In the genomic region with DNA sequence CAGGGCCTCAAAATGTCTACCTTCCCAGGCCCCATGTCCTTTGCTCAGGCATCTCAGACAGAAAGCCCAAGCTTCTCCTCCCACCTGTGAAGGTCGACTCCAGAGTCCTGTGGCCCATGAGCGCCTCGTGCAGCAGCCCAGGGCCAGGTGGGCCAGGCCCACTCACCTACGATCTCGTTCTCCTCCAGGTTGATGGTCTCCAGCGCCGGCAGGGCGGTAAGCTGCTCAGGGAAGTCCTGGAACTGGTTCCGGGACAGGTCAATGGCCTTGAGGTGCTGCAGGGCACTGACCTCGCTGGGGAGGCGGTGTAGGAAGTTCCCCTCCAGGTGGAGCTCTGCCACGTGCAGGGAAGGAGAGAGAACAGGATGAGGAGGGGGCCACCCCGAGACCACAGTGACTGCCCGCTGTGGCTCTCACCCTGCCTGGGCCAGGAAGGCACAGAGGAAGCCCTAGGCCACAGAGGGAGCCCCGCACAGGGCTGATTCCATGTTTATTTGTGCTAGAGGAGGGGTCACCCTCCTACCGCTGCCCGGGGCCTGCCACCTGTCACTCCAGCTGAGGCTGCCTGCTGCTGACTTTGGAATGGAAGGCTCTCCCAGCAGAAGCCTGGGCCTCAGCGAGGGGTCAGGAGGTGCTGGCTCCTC, we compare ENCODE assay signal across 1 cellular context.
TF ChIP-seq lines count a peak whose summit lies in the region.

No MANE protein-coding gene starts in this region.

TF ChIP-seq in HepG2, 621 proteins besides CTCF, POLR2A, EP300 and RAD21 (continued from another document and continues in another):
- TF ChIP-seq, protein P1, sequence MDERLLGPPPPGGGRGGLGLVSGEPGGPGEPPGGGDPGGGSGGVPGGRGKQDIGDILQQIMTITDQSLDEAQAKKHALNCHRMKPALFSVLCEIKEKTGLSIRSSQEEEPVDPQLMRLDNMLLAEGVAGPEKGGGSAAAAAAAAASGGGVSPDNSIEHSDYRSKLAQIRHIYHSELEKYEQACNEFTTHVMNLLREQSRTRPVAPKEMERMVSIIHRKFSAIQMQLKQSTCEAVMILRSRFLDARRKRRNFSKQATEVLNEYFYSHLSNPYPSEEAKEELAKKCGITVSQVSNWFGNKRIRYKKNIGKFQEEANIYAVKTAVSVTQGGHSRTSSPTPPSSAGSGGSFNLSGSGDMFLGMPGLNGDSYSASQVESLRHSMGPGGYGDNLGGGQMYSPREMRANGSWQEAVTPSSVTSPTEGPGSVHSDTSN (CRISPR knock-in tag; IDR thresholded peaks at IDR 0.05) = no peak; the same call in 1 of the 2 replicates
- TF ChIP-seq ZNF552 (CRISPR knock-in tag; IDR thresholded peaks at IDR 0.05; ENCODE audit: borderline replicate concordance) (0 out of 2 replicates have a peak, but pooled peaks have one; percentile 43), HES4 (CRISPR knock-in tag; IDR thresholded peaks at IDR 0.05; ENCODE audit: borderline replicate concordance) (no peak; the same call in 1 of the 2 replicates), SRY (CRISPR knock-in tag; IDR thresholded peaks at IDR 0.05) (peak; percentile 59; the same call in 1 of the 2 replicates), ZNF431 (CRISPR knock-in tag; IDR thresholded peaks at IDR 0.05; ENCODE audit: borderline replicate concordance, low read depth) (no peak; the same call in 1 of the 2 replicates), CREB1 (IDR thresholded peaks at IDR 0.05) (no peak), CREB1 (CRISPR knock-in tag; IDR thresholded peaks at IDR 0.05) (no peak), GATA4 (IDR thresholded peaks at IDR 0.05; ENCODE audit: borderline replicate concordance, low read depth) (no peak), TAF15 (IDR thresholded peaks at IDR 0.05; ENCODE audit: low read depth, low read length, poor library complexity, severe bottlenecking) (no peak), ZNF562 (CRISPR knock-in tag; IDR thresholded peaks at IDR 0.05; ENCODE audit: borderline replicate concordance) (no peak), ZNF768 (CRISPR knock-in tag; IDR thresholded peaks at IDR 0.05) (peak; percentile 23; the same call in 1 of the 2 replicates), RAD51 (IDR thresholded peaks at IDR 0.05; ENCODE audit: borderline replicate concordance) (no peak), FIP1L1 (IDR thresholded peaks at IDR 0.05; ENCODE audit: borderline replicate concordance, insufficient read depth, low read depth, low read length) (no peak), XBP1 (CRISPR knock-in tag; IDR thresholded peaks at IDR 0.05) (no peak), SMAD3 (CRISPR knock-in tag; IDR thresholded peaks at IDR 0.05) (no peak), MAFF (IDR thresholded peaks at IDR 0.05; ENCODE audit: low read depth, low read length) (no peak), NBN (conservative IDR thresholded peaks at IDR 0.05) (no peak), HOXA3 (CRISPR knock-in tag; IDR thresholded peaks at IDR 0.05) (peak; percentile 81; the same call in 1 of the 2 replicates), ARID2 (CRISPR knock-in tag; IDR thresholded peaks at IDR 0.05; ENCODE audit: borderline replicate concordance) (no peak), CEBPG (CRISPR knock-in tag; IDR thresholded peaks at IDR 0.05) (no peak; the same call in 1 of the 2 replicates), ZNF530 (CRISPR knock-in tag; IDR thresholded peaks at IDR 0.05; ENCODE audit: low read depth) (no peak), MAFK (conservative IDR thresholded peaks at IDR 0.05 in 1 of 2, IDR thresholded peaks at IDR 0.05 in 1 of 2; ENCODE audit: low read length in 2 of 2) (no peak), BRD4 (CRISPR knock-in tag; IDR thresholded peaks at IDR 0.05) (no peak; the same call in 1 of the 2 replicates), ZNF598 (CRISPR knock-in tag; IDR thresholded peaks at IDR 0.05; ENCODE audit: borderline replicate concordance) (peak; percentile 84), ZNF326 (CRISPR knock-in tag; IDR thresholded peaks at IDR 0.05; ENCODE audit: borderline replicate concordance) (no peak), IRX3 (CRISPR knock-in tag; IDR thresholded peaks at IDR 0.05; ENCODE audit: borderline replicate concordance, low read depth) (no peak), ZNF572 (CRISPR knock-in tag; IDR thresholded peaks at IDR 0.05) (no peak; the same call in 1 of the 2 replicates), BORCS8-MEF2B (CRISPR knock-in tag; IDR thresholded peaks at IDR 0.05) (peak; percentile 75), ISX (CRISPR knock-in tag; conservative IDR thresholded peaks at IDR 0.05) (no peak), KDM6A (CRISPR knock-in tag; IDR thresholded peaks at IDR 0.05; ENCODE audit: low read depth) (0 out of 2 replicates have a peak, but pooled peaks have one; percentile 23), ZNF121 (CRISPR knock-in tag; IDR thresholded peaks at IDR 0.05) (peak; percentile 60; the same call in 1 of the 2 replicates), PHF20 (CRISPR knock-in tag; IDR thresholded peaks at IDR 0.05) (peak; percentile 90)
- TF ChIP-seq, protein P2, sequence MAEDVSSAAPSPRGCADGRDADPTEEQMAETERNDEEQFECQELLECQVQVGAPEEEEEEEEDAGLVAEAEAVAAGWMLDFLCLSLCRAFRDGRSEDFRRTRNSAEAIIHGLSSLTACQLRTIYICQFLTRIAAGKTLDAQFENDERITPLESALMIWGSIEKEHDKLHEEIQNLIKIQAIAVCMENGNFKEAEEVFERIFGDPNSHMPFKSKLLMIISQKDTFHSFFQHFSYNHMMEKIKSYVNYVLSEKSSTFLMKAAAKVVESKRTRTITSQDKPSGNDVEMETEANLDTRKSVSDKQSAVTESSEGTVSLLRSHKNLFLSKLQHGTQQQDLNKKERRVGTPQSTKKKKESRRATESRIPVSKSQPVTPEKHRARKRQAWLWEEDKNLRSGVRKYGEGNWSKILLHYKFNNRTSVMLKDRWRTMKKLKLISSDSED (CRISPR knock-in tag; IDR thresholded peaks at IDR 0.05) = no peak
- TF ChIP-seq, protein P3, sequence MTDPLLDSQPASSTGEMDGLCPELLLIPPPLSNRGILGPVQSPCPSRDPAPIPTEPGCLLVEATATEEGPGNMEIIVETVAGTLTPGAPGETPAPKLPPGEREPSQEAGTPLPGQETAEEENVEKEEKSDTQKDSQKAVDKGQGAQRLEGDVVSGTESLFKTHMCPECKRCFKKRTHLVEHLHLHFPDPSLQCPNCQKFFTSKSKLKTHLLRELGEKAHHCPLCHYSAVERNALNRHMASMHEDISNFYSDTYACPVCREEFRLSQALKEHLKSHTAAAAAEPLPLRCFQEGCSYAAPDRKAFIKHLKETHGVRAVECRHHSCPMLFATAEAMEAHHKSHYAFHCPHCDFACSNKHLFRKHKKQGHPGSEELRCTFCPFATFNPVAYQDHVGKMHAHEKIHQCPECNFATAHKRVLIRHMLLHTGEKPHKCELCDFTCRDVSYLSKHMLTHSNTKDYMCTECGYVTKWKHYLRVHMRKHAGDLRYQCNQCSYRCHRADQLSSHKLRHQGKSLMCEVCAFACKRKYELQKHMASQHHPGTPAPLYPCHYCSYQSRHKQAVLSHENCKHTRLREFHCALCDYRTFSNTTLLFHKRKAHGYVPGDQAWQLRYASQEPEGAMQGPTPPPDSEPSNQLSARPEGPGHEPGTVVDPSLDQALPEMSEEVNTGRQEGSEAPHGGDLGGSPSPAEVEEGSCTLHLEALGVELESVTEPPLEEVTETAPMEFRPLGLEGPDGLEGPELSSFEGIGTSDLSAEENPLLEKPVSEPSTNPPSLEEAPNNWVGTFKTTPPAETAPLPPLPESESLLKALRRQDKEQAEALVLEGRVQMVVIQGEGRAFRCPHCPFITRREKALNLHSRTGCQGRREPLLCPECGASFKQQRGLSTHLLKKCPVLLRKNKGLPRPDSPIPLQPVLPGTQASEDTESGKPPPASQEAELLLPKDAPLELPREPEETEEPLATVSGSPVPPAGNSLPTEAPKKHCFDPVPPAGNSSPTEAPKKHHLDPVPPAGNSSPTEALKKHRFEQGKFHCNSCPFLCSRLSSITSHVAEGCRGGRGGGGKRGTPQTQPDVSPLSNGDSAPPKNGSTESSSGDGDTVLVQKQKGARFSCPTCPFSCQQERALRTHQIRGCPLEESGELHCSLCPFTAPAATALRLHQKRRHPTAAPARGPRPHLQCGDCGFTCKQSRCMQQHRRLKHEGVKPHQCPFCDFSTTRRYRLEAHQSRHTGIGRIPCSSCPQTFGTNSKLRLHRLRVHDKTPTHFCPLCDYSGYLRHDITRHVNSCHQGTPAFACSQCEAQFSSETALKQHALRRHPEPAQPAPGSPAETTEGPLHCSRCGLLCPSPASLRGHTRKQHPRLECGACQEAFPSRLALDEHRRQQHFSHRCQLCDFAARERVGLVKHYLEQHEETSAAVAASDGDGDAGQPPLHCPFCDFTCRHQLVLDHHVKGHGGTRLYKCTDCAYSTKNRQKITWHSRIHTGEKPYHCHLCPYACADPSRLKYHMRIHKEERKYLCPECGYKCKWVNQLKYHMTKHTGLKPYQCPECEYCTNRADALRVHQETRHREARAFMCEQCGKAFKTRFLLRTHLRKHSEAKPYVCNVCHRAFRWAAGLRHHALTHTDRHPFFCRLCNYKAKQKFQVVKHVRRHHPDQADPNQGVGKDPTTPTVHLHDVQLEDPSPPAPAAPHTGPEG (CRISPR knock-in tag; IDR thresholded peaks at IDR 0.05) = no peak
- TF ChIP-seq, protein P4, sequence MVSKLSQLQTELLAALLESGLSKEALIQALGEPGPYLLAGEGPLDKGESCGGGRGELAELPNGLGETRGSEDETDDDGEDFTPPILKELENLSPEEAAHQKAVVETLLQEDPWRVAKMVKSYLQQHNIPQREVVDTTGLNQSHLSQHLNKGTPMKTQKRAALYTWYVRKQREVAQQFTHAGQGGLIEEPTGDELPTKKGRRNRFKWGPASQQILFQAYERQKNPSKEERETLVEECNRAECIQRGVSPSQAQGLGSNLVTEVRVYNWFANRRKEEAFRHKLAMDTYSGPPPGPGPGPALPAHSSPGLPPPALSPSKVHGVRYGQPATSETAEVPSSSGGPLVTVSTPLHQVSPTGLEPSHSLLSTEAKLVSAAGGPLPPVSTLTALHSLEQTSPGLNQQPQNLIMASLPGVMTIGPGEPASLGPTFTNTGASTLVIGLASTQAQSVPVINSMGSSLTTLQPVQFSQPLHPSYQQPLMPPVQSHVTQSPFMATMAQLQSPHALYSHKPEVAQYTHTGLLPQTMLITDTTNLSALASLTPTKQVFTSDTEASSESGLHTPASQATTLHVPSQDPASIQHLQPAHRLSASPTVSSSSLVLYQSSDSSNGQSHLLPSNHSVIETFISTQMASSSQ (IDR thresholded peaks at IDR 0.05; ENCODE audit: low read depth) = no peak
- TF ChIP-seq, protein P4 (CRISPR knock-in tag; IDR thresholded peaks at IDR 0.05; ENCODE audit: borderline replicate concordance) = 0 out of 2 replicates have a peak, but pooled peaks have one; percentile 45
- TF ChIP-seq, protein P5, sequence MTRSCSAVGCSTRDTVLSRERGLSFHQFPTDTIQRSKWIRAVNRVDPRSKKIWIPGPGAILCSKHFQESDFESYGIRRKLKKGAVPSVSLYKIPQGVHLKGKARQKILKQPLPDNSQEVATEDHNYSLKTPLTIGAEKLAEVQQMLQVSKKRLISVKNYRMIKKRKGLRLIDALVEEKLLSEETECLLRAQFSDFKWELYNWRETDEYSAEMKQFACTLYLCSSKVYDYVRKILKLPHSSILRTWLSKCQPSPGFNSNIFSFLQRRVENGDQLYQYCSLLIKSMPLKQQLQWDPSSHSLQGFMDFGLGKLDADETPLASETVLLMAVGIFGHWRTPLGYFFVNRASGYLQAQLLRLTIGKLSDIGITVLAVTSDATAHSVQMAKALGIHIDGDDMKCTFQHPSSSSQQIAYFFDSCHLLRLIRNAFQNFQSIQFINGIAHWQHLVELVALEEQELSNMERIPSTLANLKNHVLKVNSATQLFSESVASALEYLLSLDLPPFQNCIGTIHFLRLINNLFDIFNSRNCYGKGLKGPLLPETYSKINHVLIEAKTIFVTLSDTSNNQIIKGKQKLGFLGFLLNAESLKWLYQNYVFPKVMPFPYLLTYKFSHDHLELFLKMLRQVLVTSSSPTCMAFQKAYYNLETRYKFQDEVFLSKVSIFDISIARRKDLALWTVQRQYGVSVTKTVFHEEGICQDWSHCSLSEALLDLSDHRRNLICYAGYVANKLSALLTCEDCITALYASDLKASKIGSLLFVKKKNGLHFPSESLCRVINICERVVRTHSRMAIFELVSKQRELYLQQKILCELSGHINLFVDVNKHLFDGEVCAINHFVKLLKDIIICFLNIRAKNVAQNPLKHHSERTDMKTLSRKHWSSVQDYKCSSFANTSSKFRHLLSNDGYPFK (CRISPR knock-in tag; IDR thresholded peaks at IDR 0.05; ENCODE audit: borderline replicate concordance) = peak; percentile 98
- TF ChIP-seq, protein P6, sequence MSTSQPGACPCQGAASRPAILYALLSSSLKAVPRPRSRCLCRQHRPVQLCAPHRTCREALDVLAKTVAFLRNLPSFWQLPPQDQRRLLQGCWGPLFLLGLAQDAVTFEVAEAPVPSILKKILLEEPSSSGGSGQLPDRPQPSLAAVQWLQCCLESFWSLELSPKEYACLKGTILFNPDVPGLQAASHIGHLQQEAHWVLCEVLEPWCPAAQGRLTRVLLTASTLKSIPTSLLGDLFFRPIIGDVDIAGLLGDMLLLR (CRISPR knock-in tag; IDR thresholded peaks at IDR 0.05) = no peak; the same call in 1 of the 2 replicates
- TF ChIP-seq, protein P7, sequence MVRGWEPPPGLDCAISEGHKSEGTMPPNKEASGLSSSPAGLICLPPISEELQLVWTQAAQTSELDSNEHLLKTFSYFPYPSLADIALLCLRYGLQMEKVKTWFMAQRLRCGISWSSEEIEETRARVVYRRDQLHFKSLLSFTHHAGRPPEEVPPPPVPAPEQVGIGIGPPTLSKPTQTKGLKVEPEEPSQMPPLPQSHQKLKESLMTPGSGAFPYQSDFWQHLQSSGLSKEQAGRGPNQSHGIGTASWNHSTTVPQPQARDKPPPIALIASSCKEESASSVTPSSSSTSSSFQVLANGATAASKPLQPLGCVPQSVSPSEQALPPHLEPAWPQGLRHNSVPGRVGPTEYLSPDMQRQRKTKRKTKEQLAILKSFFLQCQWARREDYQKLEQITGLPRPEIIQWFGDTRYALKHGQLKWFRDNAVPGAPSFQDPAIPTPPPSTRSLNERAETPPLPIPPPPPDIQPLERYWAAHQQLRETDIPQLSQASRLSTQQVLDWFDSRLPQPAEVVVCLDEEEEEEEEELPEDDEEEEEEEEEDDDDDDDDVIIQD (CRISPR knock-in tag; IDR thresholded peaks at IDR 0.05; ENCODE audit: low read depth) = no peak
- TF ChIP-seq, protein P8, sequence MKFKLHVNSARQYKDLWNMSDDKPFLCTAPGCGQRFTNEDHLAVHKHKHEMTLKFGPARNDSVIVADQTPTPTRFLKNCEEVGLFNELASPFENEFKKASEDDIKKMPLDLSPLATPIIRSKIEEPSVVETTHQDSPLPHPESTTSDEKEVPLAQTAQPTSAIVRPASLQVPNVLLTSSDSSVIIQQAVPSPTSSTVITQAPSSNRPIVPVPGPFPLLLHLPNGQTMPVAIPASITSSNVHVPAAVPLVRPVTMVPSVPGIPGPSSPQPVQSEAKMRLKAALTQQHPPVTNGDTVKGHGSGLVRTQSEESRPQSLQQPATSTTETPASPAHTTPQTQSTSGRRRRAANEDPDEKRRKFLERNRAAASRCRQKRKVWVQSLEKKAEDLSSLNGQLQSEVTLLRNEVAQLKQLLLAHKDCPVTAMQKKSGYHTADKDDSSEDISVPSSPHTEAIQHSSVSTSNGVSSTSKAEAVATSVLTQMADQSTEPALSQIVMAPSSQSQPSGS (CRISPR knock-in tag; IDR thresholded peaks at IDR 0.05) = peak; percentile 43; the same call in 1 of the 2 replicates
